1 cellular context compared by ENCODE assay signal in genomic region chr11:31799794-31800397, GRCh38.
TF ChIP-seq lines count a peak whose summit lies in the region.

No MANE protein-coding gene starts in this region.

TF ChIP-seq in SK-N-SH treated with all-trans-retinoic acid at 6 μM for 48 hours, 23 proteins besides CTCF, POLR2A, EP300 and RAD21 (continued from another document):
- no peak for TF ChIP-seq TSHZ2 (CRISPR knock-in tag; IDR thresholded peaks at IDR 0.05)
- TF ChIP-seq ARNTL (CRISPR knock-in tag; IDR thresholded peaks at IDR 0.05; ENCODE audit: borderline replicate concordance, low read depth): no peak
- no peak for TF ChIP-seq ISL1 (CRISPR knock-in tag; IDR thresholded peaks at IDR 0.05)
- no peak for TF ChIP-seq ZFP3 (CRISPR knock-in tag; IDR thresholded peaks at IDR 0.05)
- TF ChIP-seq ZNF70 (CRISPR knock-in tag; IDR thresholded peaks at IDR 0.05): no peak
- no peak for TF ChIP-seq SNAI2 (CRISPR knock-in tag; IDR thresholded peaks at IDR 0.05)
- TF ChIP-seq PPARA (CRISPR knock-in tag; IDR thresholded peaks at IDR 0.05; ENCODE audit: borderline replicate concordance): no peak
- TF ChIP-seq ZC3H10 (CRISPR knock-in tag; IDR thresholded peaks at IDR 0.05): no peak
- no peak for TF ChIP-seq CREB5 (CRISPR knock-in tag; IDR thresholded peaks at IDR 0.05; ENCODE audit: low read depth)
